29 cellular contexts compared by ENCODE assay signal in genomic region chr19:42353341-42354015, GRCh38. TPM values are rescaled to one million over a fixed set of nuclear protein-coding genes. Genes with fewer than 3 reads are reported as not detected.
"Had no signal": no experiment of that assay in that cellular context is flagged by ENCODE, and none has a peak within 500 bp of the region (broad histone marks: within the 10 kb centered on the region; RNA-seq: fewer than 3 reads in every experiment).

No MANE protein-coding gene starts in this region.

- ATAC-seq: gastroesophageal sphincter, sciatic nerve had no signal

- H3K9me3 ChIP-seq: colonic mucosa, gastroesophageal sphincter, thyroid gland, upper lobe of left lung, vagina had no signal

- DNase-seq: activated B cell treated with CpG ODN at 0.5 μM for 24 hours; activated CD4-positive, alpha-beta T cell treated with anti-CD3 and anti-CD28 coated beads for 36 hours; activated naive CD4-positive, alpha-beta T cell; activated T-cell treated with anti-CD3 and anti-CD28 coated beads, Interleukin-2, amount 50 U/mL, for 48 hours; cerebellar nuclear complex; colonic mucosa; effector memory CD4-positive, alpha-beta T cell; kidney; naive B cell; nephron progenitor cell; stimulated activated CD4-positive, alpha-beta T cell treated with anti-CD3 and anti-CD28 coated beads, Interleukin-12 subunit alpha, Interleukin-12 subunit beta, amount 100 ng/mL, for 4 hours; stimulated activated CD4-positive, alpha-beta T cell treated with anti-CD3 and anti-CD28 coated beads, Interleukin-4, amount 100 ng/mL, for 1 hour; stimulated activated naive CD8-positive, alpha-beta T cell treated with anti-CD3 and anti-CD28 coated beads, Interleukin-15, amount 100 ng/mL, for 72 hours; thyroid gland had no signal

- H3K27me3 ChIP-seq: colonic mucosa, gastroesophageal sphincter, hepatocyte, thyroid gland, upper lobe of left lung, vagina had no signal

- H3K4me1 ChIP-seq: colonic mucosa, gastroesophageal sphincter, thyroid gland, upper lobe of left lung, vagina had no signal

- H3K36me3 Mint-ChIP-seq: activated CD8-positive, alpha-beta memory T cell treated with anti-CD3 and anti-CD28 coated beads, Interleukin-2, amount 10 ng/mL, durations not matched to agents 7 days and 5 days; activated naive CD4-positive, alpha-beta T cell treated with anti-CD3 and anti-CD28 coated beads, Interleukin-2, amount 50 U/mL, for 72 hours had no signal

- H3K27ac Mint-ChIP-seq: activated B cell treated with CpG ODN at 0.5 μM for 24 hours; activated CD4-positive, alpha-beta T cell treated with anti-CD3 and anti-CD28 coated beads for 36 hours; activated CD8-positive, alpha-beta memory T cell treated with anti-CD3 and anti-CD28 coated beads, Interleukin-2, amount 10 ng/mL, durations not matched to agents 7 days and 5 days; activated CD8-positive, alpha-beta T cell treated with anti-CD3 and anti-CD28 coated beads, Interleukin-2, amount 10 ng/mL, durations not matched to agents 7 days and 5 days; activated naive CD4-positive, alpha-beta T cell treated with anti-CD3 and anti-CD28 coated beads, Interleukin-2, amount 50 U/mL, for 72 hours; mesothelial cell of epicardium had no signal

- H3K4me3 ChIP-seq: colonic mucosa, gastroesophageal sphincter, hepatocyte, skin epidermis, thyroid gland, upper lobe of left lung, vagina had no signal

- H3K9me3 Mint-ChIP-seq: activated B cell treated with CpG ODN at 0.5 μM for 24 hours; activated naive CD4-positive, alpha-beta T cell treated with anti-CD3 and anti-CD28 coated beads, Interleukin-2, amount 50 U/mL, for 72 hours; mesothelial cell of epicardium; naive B cell; nephron progenitor cell; stimulated activated naive CD8-positive, alpha-beta T cell treated with anti-CD3 and anti-CD28 coated beads, Interleukin-15, amount 100 ng/mL, for 72 hours; T-helper 2 cell treated with Interferon-gamma antibody and Interleukin-4, amounts not matched to agents 5 μg/mL and 100 μg/mL, for 36 hours had no signal

- H3K36me3 ChIP-seq: colonic mucosa had no signal

- H3K4me3 Mint-ChIP-seq: activated B cell treated with CpG ODN at 0.5 μM for 24 hours; activated CD4-positive, alpha-beta T cell treated with anti-CD3 and anti-CD28 coated beads for 36 hours; activated CD8-positive, alpha-beta memory T cell treated with anti-CD3 and anti-CD28 coated beads, Interleukin-2, amount 10 ng/mL, durations not matched to agents 7 days and 5 days; activated CD8-positive, alpha-beta T cell treated with anti-CD3 and anti-CD28 coated beads, Interleukin-2, amount 10 ng/mL, durations not matched to agents 7 days and 5 days; mesothelial cell of epicardium; nephron progenitor cell; stimulated activated naive CD8-positive, alpha-beta T cell treated with anti-CD3 and anti-CD28 coated beads, Interleukin-15, amount 100 ng/mL, for 72 hours; T-helper 2 cell treated with Interferon-gamma antibody and Interleukin-4, amounts not matched to agents 5 μg/mL and 100 μg/mL, for 36 hours had no signal

- H3K4me1 Mint-ChIP-seq: activated CD4-positive, alpha-beta T cell treated with anti-CD3 and anti-CD28 coated beads for 36 hours; stimulated activated naive CD8-positive, alpha-beta T cell treated with anti-CD3 and anti-CD28 coated beads, Interleukin-15, amount 100 ng/mL, for 72 hours had no signal

- H3K27ac ChIP-seq: colonic mucosa, gastroesophageal sphincter, hepatocyte, skin epidermis, thyroid gland, upper lobe of left lung, vagina had no signal

- H3K27me3 Mint-ChIP-seq: activated B cell treated with CpG ODN at 0.5 μM for 24 hours; activated CD4-positive, alpha-beta T cell treated with anti-CD3 and anti-CD28 coated beads for 36 hours; activated CD8-positive, alpha-beta memory T cell treated with anti-CD3 and anti-CD28 coated beads, Interleukin-2, amount 10 ng/mL, durations not matched to agents 7 days and 5 days; naive B cell; stimulated activated naive CD8-positive, alpha-beta T cell treated with anti-CD3 and anti-CD28 coated beads, Interleukin-15, amount 100 ng/mL, for 72 hours had no signal

RNA-seq across cellular contexts. Expression of gene CNFN, which starts 36.6 kb away (rescaled TPM):
- total RNA-seq: activated CD4-positive, alpha-beta T cell treated with anti-CD3 and anti-CD28 coated beads for 36 hours; activated CD8-positive, alpha-beta memory T cell treated with anti-CD3 and anti-CD28 coated beads, Interleukin-2, amount 10 ng/mL, durations not matched to agents 7 days and 5 days; activated CD8-positive, alpha-beta T cell treated with anti-CD3 and anti-CD28 coated beads, Interleukin-2, amount 10 ng/mL, durations not matched to agents 7 days and 5 days; activated naive CD4-positive, alpha-beta T cell treated with anti-CD3 and anti-CD28 coated beads, Interleukin-2, amount 50 U/mL, for 72 hours; fibroblast of lung; fibroblast of villous mesenchyme; omental fat pad had no signal
- polyA plus RNA-seq: fibroblast of lung had no signal

RNA-seq across cellular contexts. Expression of gene TMEM145, which starts 40.4 kb away (rescaled TPM):
- total RNA-seq: activated B cell treated with CpG ODN at 0.5 μM for 24 hours, endothelial cell of umbilical vein, fibroblast of villous mesenchyme, kidney, sciatic nerve, vagina had no signal
- polyA plus RNA-seq: endothelial cell of umbilical vein, hepatocyte had no signal

RNA-seq across cellular contexts. Expression of gene PRR19, which starts 51.5 kb away (rescaled TPM):
- total RNA-seq: vagina had no signal
